ENCODE assay signal across 8 cellular contexts in the genomic region with DNA sequence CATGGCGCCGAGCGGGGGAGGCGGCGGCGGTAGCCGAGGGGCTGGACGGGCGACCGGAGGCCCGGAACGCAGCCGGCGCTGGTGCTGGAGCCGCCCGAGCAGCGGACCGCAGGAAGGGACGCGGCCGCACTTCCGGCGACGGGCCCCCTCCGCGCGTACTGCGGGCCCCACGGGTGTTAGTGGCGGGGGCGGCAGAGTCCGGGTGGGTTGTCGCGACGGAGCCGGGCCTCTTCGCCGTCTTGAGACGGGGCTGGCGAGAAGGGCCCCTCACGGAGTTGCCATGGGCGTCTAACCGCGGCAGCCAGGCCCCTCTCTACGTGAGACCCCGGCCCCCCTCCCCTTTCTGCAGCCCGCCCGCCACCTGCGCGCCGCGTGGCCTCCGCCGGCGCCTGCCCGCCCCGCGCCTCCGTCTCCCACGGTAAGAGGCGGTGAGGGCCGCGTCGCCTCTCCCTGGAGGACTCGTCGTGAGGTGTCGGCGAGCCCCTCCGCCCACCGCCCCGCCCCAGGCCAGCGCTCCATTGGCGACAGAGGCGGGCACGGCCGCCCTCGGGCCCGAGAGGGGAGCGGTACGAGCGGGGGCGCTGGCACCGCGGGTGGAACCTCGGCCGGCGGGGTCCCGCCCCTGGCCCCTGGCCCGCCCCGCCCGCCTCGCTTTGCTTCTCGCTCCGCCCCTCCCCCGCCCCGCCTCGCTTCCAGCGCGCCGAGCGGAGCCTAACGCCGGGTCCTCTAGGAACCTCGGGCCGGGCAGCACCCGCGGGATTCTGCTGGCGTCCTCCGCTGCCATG. TPM values are rescaled to one million over a fixed set of nuclear protein-coding genes. Genes with fewer than 3 reads are reported as not detected.
DNase-seq lines count a peak whose midpoint lies in the region; ATAC-seq, FAIRE-seq and TF ChIP-seq lines count a peak whose summit lies in the region.

A gene with protein sequence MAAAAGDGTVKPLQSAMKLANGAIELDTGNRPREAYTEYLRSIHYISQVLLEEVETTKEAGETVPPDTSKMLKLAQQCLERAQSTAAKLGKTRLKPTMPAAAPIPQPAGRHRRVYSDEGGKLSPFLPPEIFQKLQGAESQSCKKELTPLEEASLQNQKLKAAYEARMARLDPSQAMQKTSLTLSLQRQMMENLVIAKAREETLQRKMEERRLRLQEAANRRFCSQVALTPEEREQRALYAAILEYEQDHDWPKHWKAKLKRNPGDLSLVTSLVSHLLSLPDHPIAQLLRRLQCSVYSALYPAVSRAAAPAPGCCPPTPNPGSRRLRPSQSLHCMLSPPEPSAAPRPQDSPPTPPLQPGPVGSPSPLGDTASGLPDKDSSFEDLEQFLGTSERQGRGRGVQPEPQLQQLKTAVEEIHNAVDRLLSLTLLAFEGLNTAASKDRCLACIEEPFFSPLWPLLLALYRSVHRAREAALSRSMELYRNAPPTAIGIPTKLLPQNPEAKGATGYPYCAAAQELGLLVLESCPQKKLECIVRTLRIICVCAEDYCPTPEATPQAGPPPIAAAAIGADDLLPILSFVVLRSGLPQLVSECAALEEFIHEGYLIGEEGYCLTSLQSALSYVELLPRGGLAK (minus strand): TSS at position 40 of the 785 bp plus-strand sequence. CDS start 37 bp downstream, at position 3.
A gene with protein sequence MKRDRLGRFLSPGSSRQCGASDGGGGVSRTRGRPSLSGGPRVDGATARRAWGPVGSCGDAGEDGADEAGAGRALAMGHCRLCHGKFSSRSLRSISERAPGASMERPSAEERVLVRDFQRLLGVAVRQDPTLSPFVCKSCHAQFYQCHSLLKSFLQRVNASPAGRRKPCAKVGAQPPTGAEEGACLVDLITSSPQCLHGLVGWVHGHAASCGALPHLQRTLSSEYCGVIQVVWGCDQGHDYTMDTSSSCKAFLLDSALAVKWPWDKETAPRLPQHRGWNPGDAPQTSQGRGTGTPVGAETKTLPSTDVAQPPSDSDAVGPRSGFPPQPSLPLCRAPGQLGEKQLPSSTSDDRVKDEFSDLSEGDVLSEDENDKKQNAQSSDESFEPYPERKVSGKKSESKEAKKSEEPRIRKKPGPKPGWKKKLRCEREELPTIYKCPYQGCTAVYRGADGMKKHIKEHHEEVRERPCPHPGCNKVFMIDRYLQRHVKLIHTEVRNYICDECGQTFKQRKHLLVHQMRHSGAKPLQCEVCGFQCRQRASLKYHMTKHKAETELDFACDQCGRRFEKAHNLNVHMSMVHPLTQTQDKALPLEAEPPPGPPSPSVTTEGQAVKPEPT (plus strand): TSS at position 679 of the 785 bp plus-strand sequence. CDS start 104 bp downstream, at position 783.

- intact Hi-C loops in mammary epithelial cell (cut with micrococcal nuclease) = loop anchor here (1.0 kb wide), 1 partner anchor 21 kb away; no protein-coding TSS in a partner anchor
- intact Hi-C loops in spleen (cut with DNase I; ENCODE audit: low total_unique reads) = no loop called here

- peaks cover 26 to 42% (median 37%) of the 10 kb centered on the region in 3 donors for H3K27me3 Mint-ChIP-seq in immature natural killer cell (ENCODE audit: low read depth in 3 of 3)

- dilution Hi-C loops in mammary epithelial cell (cut with HindIII; ENCODE audit: low sequenced_read_pairs) = no loop called here

- BruUV-seq in mammary epithelial cell (replicated peaks; lab: Mats Ljungman, UMichigan) = no TSS peak

- H3K4me3 Mint-ChIP-seq in immature natural killer cell = peak within 1 kb of the TSS; percentile 93 to 99 (median 97)

- TF ChIP-seq CTCF in VCaP (conservative IDR thresholded peaks at IDR 0.05) (no peak), mammary epithelial cell (conservative IDR thresholded peaks at IDR 0.05 in 1 of 2, IDR thresholded peaks at IDR 0.05 in 1 of 2; ENCODE audit: extremely low read depth in 1 of 2, insufficient read depth in 1 of 2, low read depth in 1 of 2, low read length in 2 of 2) (no peak), spleen (IDR thresholded peaks at IDR 0.05 in 8 of 11, conservative IDR thresholded peaks at IDR 0.05 in 3 of 11) (peak in 2 of 11 experiments; percentile 8 to 26)

- H3K27ac ChIP-seq in VCaP = peak within 1 kb of the TSS; percentile 76
- peak within 1 kb of the TSS; percentile 36 for H3K27ac ChIP-seq in mammary epithelial cell (ENCODE audit: insufficient read depth, low read depth, low read length)
- peak within 1 kb of the TSS; percentile 91 to 100 (median 98) for H3K27ac ChIP-seq in spleen

- H3K4me3 ChIP-seq in mammary epithelial cell (replicated peaks in 1 of 3; ENCODE audit: insufficient read depth in 1 of 3, low read depth in 2 of 3, low read length in 3 of 3) = peak within 1 kb of the TSS; percentile 54 to 79 (median 61)
- peak within 1 kb of the TSS; percentile 66 to 99 (median 96) for H3K4me3 ChIP-seq in spleen

- H3K4me1 ChIP-seq in mammary epithelial cell (ENCODE audit: insufficient read depth, low read length) (peaks cover 36% of the 10 kb centered on the region), spleen (peaks cover 31 to 71% (median 56%) of the 10 kb centered on the region in 6 donors)

- H3K36me3 Mint-ChIP-seq in immature natural killer cell = peaks cover 9 to 14% (median 10%) of the 10 kb centered on the region in 3 donors

- H3K27ac Mint-ChIP-seq in immature natural killer cell = peak within 1 kb of the TSS; percentile 99 to 100 (median 100)

- H2AFZ ChIP-seq in mammary epithelial cell (ENCODE audit: low read depth, low read length) = peak within 1 kb of the TSS; percentile 71

- H3K9me3 Mint-ChIP-seq in immature natural killer cell = no peaks in the 10 kb centered on the region

- TF ChIP-seq POLR2A in GM12892 (IDR thresholded peaks at IDR 0.05; ENCODE audit: low read depth, low read length) (peak; percentile 71), spleen (IDR thresholded peaks at IDR 0.05) (peak in 2 of 3 donors; percentile 44 to 53)

- peak; percentile 50 for ATAC-seq in HG02678 (IDR thresholded peaks at IDR 0.05; ENCODE audit: unreplicated experiment)
- no peak for ATAC-seq in HG03571 (IDR thresholded peaks at IDR 0.05; ENCODE audit: unreplicated experiment)

- no peaks in the 10 kb centered on the region for H4K20me1 ChIP-seq in mammary epithelial cell (ENCODE audit: insufficient read depth, low read length)

- peaks cover 38 to 42% of the 10 kb centered on the region in 2 donors for H3K4me1 Mint-ChIP-seq in immature natural killer cell

- CTCF ChIA-PET in mammary epithelial cell (lab: Charles Lee; ENCODE audit: low non-redundant PET) = no interaction called here

- DNase-seq in GM12892 (ENCODE audit: insufficient read length) (peak; percentile 77), NCI-H1930 (lab: John Stamatoyannopoulos, UW) (peak; percentile 43 to 80), mammary epithelial cell (peak; percentile 79), immature natural killer cell (peak; percentile 81 to 86 (median 85)), spleen (peak; percentile 97)

- FAIRE-seq in GM12892 (lab: Jason Lieb, UNC) = peak; percentile 82

- peak within 1 kb of the TSS; percentile 92 for H3K4me2 ChIP-seq in mammary epithelial cell (ENCODE audit: insufficient read depth, low read depth, low read length)

- in situ Hi-C loops in mammary epithelial cell (cut with MboI; ENCODE audit: low sequenced_read_pairs in 2 of 2) = no loop called here

- WGBS in mammary epithelial cell (ENCODE audit: low coverage, missing lambda C conversion rate) = 0% methylated on average over 9 of the region's 109 CpGs
- WGBS in spleen, 5 donors = 0 to 1% (median 0%) methylated on average over 16 to 109 of the region's 109 CpGs

- H3K79me2 ChIP-seq in mammary epithelial cell (ENCODE audit: insufficient read depth, low read length) = peaks cover 33% of the 10 kb centered on the region

- no peaks in the 10 kb centered on the region for H3K36me3 ChIP-seq in mammary epithelial cell (ENCODE audit: insufficient read depth, low read length)
- H3K36me3 ChIP-seq in spleen = peaks cover 0 to 39% (median 27%) of the 10 kb centered on the region in 6 donors

- H3K27me3 ChIP-seq in mammary epithelial cell (ENCODE audit: insufficient read depth, low read length) (no peaks in the 10 kb centered on the region), spleen (replicated peaks in 1 of 7) (no peaks in the 10 kb centered on the region)

- no peaks in the 10 kb centered on the region for H3K9me3 ChIP-seq in mammary epithelial cell (replicated peaks; ENCODE audit: insufficient read depth, low read length)
- H3K9me3 ChIP-seq in spleen = no peaks in the 10 kb centered on the region

- H3K9ac ChIP-seq in mammary epithelial cell (ENCODE audit: insufficient read depth, low read length) = peak within 1 kb of the TSS; percentile 36

RNA-seq across cellular contexts. Expression of the first gene that starts in this region (rescaled TPM):
- polyA plus RNA-seq in GM12892 (2012; ENCODE audit: missing spikeins) = 2.7 TPM
- total RNA-seq in mammary epithelial cell (1 to 10 TPM; 4.3 to 8.0 TPM), spleen (10 to 100 TPM in 6 of 7 donors, 1 to 10 TPM in 1; 6.0 to 28.8 (median 19.2) TPM)
- polyA plus RNA-seq in mammary epithelial cell (3.5 TPM), immature natural killer cell (1 to 10 TPM in 1 of 3 donors, under 1 TPM in 2; 0.65 to 1.3 (median 0.96) TPM), spleen (10 to 100 TPM in 2 of 3 donors, 1 to 10 TPM in 1; 7.4 to 37.2 (median 34.5) TPM)
- 2.7 TPM for polyA minus RNA-seq in mammary epithelial cell

RNA-seq across cellular contexts. Expression of the second gene that starts in this region (rescaled TPM):
- 12.2 TPM for polyA plus RNA-seq in GM12892 (2012; ENCODE audit: missing spikeins)
- total RNA-seq in mammary epithelial cell (10 to 100 TPM; 11.5 to 20.4 TPM), spleen (10 to 100 TPM; 59.0 to 83.7 (median 65.3) TPM)
- polyA plus RNA-seq in mammary epithelial cell (9.8 TPM), immature natural killer cell (10 to 100 TPM; 20.6 to 91.6 (median 30.0) TPM), spleen (10 to 100 TPM; 28.9 to 63.6 (median 42.9) TPM)
- 4.3 TPM for polyA minus RNA-seq in mammary epithelial cell

Comparison
In these comparisons a context has a peak if more than half of its experiments do, and no peak if none do; other contexts are left out.
1. H3K27ac ChIP-seq: peak in every context shown above with its lines; median percentile 98 in spleen; 76 in VCaP; 36 in mammary epithelial cell.